10 cellular contexts compared by ENCODE assay signal in genomic region chr9:137318976-137319375, GRCh38. TPM values are rescaled to one million over a fixed set of nuclear protein-coding genes. Genes with fewer than 3 reads are reported as not detected.
DNase-seq lines count a peak whose midpoint lies in the region; ATAC-seq and TF ChIP-seq lines count a peak whose summit lies in the region.
"Had no signal": no experiment of that assay in that cellular context is flagged by ENCODE, and none has a peak within 500 bp of the region (broad histone marks: within the 10 kb centered on the region; RNA-seq: fewer than 3 reads in every experiment).

No MANE protein-coding gene starts in this region.

- no peak overlapping the region for H3K4me2 ChIP-seq in mammary epithelial cell (ENCODE audit: insufficient read depth, low read depth, low read length)

- dilution Hi-C loops in mammary epithelial cell (cut with HindIII; ENCODE audit: low sequenced_read_pairs): no loop called here

- no peaks in the 10 kb centered on the region for H3K79me2 ChIP-seq in mammary epithelial cell (ENCODE audit: insufficient read depth, low read length)

- H3K36me3 ChIP-seq in breast epithelium (no peaks in the 10 kb centered on the region), mammary epithelial cell (ENCODE audit: insufficient read depth, low read length) (no peaks in the 10 kb centered on the region), vagina (no peaks in the 10 kb centered on the region)

- CTCF ChIA-PET in mammary epithelial cell (lab: Charles Lee; ENCODE audit: low non-redundant PET): no interaction called here

- no peak for TF ChIP-seq POLR2A in breast epithelium (IDR thresholded peaks at IDR 0.05)
- TF ChIP-seq POLR2A in vagina (IDR thresholded peaks at IDR 0.05): no peak

- H3K4me3 ChIP-seq in breast epithelium (peak overlapping the region in 1 of 3 donors; percentile 4), mammary epithelial cell (replicated peaks in 1 of 3; ENCODE audit: insufficient read depth in 1 of 3, low read depth in 2 of 3, low read length in 3 of 3) (no peak overlapping the region), vagina (no peak overlapping the region)

- no peak overlapping the region for H2AFZ ChIP-seq in mammary epithelial cell (ENCODE audit: low read depth, low read length)

- WGBS in mammary epithelial cell (ENCODE audit: low coverage, missing lambda C conversion rate): 95% methylated on average over 13 of the region's 22 CpGs

- H3K27ac Mint-ChIP-seq in endothelial cell (ENCODE audit: unreplicated experiment): no peak overlapping the region
- H3K27ac Mint-ChIP-seq: stimulated activated naive B cell treated with anti-CD40 and anti-IgM and Interleukin-4, amounts not matched to agents 10 μg/mL and 1 μg/mL and 100 μg/mL, for 72 hours had no signal

- peak in 1 of 2 donors; percentile 50 for DNase-seq in breast epithelium (ENCODE audit: low spot score in 2 of 2)
- no peak for DNase-seq in mammary epithelial cell
- DNase-seq in endothelial cell (ENCODE audit: low spot score): peak; percentile 58
- peak; percentile 78 for DNase-seq in midbrain (lab: John Stamatoyannopoulos, UW)
- no peak for DNase-seq in vagina (ENCODE audit: extremely low spot score in 2 of 2)
- DNase-seq in effector CD8-positive, alpha-beta T cell (lab: John Stamatoyannopoulos, UW): no peak
- DNase-seq: activated naive CD4-positive, alpha-beta T cell treated with anti-CD3 and anti-CD28 coated beads, Interleukin-2, amount 50 U/mL, for 16 hours; stimulated activated naive B cell treated with anti-CD40 and anti-IgM and Interleukin-4, amounts not matched to agents 10 μg/mL and 1 μg/mL and 100 μg/mL, for 72 hours had no signal

- intact Hi-C loops in breast epithelium (cut with DNase I; ENCODE audit: low total_unique reads) (no loop called here), mammary epithelial cell (cut with micrococcal nuclease) (no loop called here), vagina (cut with DNase I) (no loop called here)

- no TSS peak for BruUV-seq in mammary epithelial cell (replicated peaks; lab: Mats Ljungman, UMichigan)

- H3K9me3 ChIP-seq in breast epithelium (no peaks in the 10 kb centered on the region), mammary epithelial cell (replicated peaks; ENCODE audit: insufficient read depth, low read length) (no peaks in the 10 kb centered on the region), vagina (no peaks in the 10 kb centered on the region)

- H4K20me1 ChIP-seq in mammary epithelial cell (ENCODE audit: insufficient read depth, low read length): no peaks in the 10 kb centered on the region

- H3K9ac ChIP-seq in mammary epithelial cell (ENCODE audit: insufficient read depth, low read length): no peak overlapping the region

- H3K9me3 Mint-ChIP-seq in endothelial cell (ENCODE audit: unreplicated experiment): no peaks in the 10 kb centered on the region
- H3K9me3 Mint-ChIP-seq: stimulated activated naive B cell treated with anti-CD40 and anti-IgM and Interleukin-4, amounts not matched to agents 10 μg/mL and 1 μg/mL and 100 μg/mL, for 72 hours had no signal

- ATAC-seq in GM18519 (IDR thresholded peaks at IDR 0.05; ENCODE audit: low FRiP score, unreplicated experiment) (no peak), HG02884 (IDR thresholded peaks at IDR 0.05; ENCODE audit: unreplicated experiment) (no peak)
- ATAC-seq: stimulated activated naive B cell treated with anti-CD40 and anti-IgM and Interleukin-4, amounts not matched to agents 10 μg/mL and 1 μg/mL and 100 μg/mL, for 72 hours had no signal

- peaks cover 6% of the 10 kb centered on the region for H3K4me1 Mint-ChIP-seq in endothelial cell (ENCODE audit: unreplicated experiment)

- H3K36me3 Mint-ChIP-seq in endothelial cell (ENCODE audit: low read depth, unreplicated experiment): no peaks in the 10 kb centered on the region
- H3K36me3 Mint-ChIP-seq: stimulated activated naive B cell treated with anti-CD40 and anti-IgM and Interleukin-4, amounts not matched to agents 10 μg/mL and 1 μg/mL and 100 μg/mL, for 72 hours had no signal

- in situ Hi-C loops in mammary epithelial cell (cut with MboI; ENCODE audit: low sequenced_read_pairs in 2 of 2): no loop called here

- peaks cover 2% of the 10 kb centered on the region for H3K27me3 Mint-ChIP-seq in endothelial cell (ENCODE audit: unreplicated experiment)

- TF ChIP-seq CTCF in breast epithelium (IDR thresholded peaks at IDR 0.05): no peak
- no peak for TF ChIP-seq CTCF in mammary epithelial cell (conservative IDR thresholded peaks at IDR 0.05 in 1 of 2, IDR thresholded peaks at IDR 0.05 in 1 of 2; ENCODE audit: extremely low read depth in 1 of 2, insufficient read depth in 1 of 2, low read depth in 1 of 2, low read length in 2 of 2)
- no peak for TF ChIP-seq CTCF in endothelial cell (IDR thresholded peaks at IDR 0.05; ENCODE audit: unreplicated experiment)
- TF ChIP-seq CTCF in vagina (IDR thresholded peaks at IDR 0.05): no peak

- peak overlapping the region; percentile 8 to 45 for H3K27ac ChIP-seq in breast epithelium
- no peak overlapping the region for H3K27ac ChIP-seq in mammary epithelial cell (ENCODE audit: insufficient read depth, low read depth, low read length)
- H3K27ac ChIP-seq in vagina: peak overlapping the region; percentile 54

- peaks cover 0 to 7% of the 10 kb centered on the region in 2 donors for H3K4me1 ChIP-seq in breast epithelium
- no peaks in the 10 kb centered on the region for H3K4me1 ChIP-seq in mammary epithelial cell (ENCODE audit: insufficient read depth, low read length)
- H3K4me1 ChIP-seq in vagina: peaks cover 26% of the 10 kb centered on the region

- H3K27me3 ChIP-seq in breast epithelium (no peaks in the 10 kb centered on the region), mammary epithelial cell (ENCODE audit: insufficient read depth, low read length) (no peaks in the 10 kb centered on the region), vagina (no peaks in the 10 kb centered on the region)

- no peak overlapping the region for H3K4me3 Mint-ChIP-seq in endothelial cell (ENCODE audit: unreplicated experiment)
- H3K4me3 Mint-ChIP-seq: stimulated activated naive B cell treated with anti-CD40 and anti-IgM and Interleukin-4, amounts not matched to agents 10 μg/mL and 1 μg/mL and 100 μg/mL, for 72 hours had no signal

RNA-seq across cellular contexts. Expression of gene NRARP, which starts 16.9 kb away (rescaled TPM):
- total RNA-seq in breast epithelium: 1 to 10 TPM; 2.1 to 6.9 (median 3.5) TPM
- 1 to 10 TPM in 1 of 2 donors, under 1 TPM in 1; 0.50 to 1.2 TPM for total RNA-seq in mammary epithelial cell
- 0.37 TPM for polyA plus RNA-seq in mammary epithelial cell
- polyA minus RNA-seq in mammary epithelial cell: not detected
- 170 TPM for total RNA-seq in endothelial cell (ENCODE audit: unreplicated experiment)
- total RNA-seq in vagina: 29.5 TPM

RNA-seq across cellular contexts. Expression of gene TOR4A, which starts 41.5 kb away (rescaled TPM):
- total RNA-seq in breast epithelium (1 to 10 TPM; 2.9 to 5.4 (median 3.7) TPM), mammary epithelial cell (1 to 10 TPM in 1 of 2 donors, under 1 TPM in 1; 0.73 to 1.5 TPM), endothelial cell (ENCODE audit: unreplicated experiment) (37.7 TPM), vagina (13.0 TPM)
- 0.11 TPM for polyA plus RNA-seq in mammary epithelial cell
- polyA minus RNA-seq in mammary epithelial cell: not detected

Comparison
In these comparisons a context has a peak if more than half of its experiments do, and no peak if none do; other contexts are left out.
1. DNase-seq: peak in endothelial cell (single experiment) and midbrain (single experiment); none in mammary epithelial cell (single experiment), vagina (0 of 2) and effector CD8-positive, alpha-beta T cell (single experiment).